In the genomic region with DNA sequence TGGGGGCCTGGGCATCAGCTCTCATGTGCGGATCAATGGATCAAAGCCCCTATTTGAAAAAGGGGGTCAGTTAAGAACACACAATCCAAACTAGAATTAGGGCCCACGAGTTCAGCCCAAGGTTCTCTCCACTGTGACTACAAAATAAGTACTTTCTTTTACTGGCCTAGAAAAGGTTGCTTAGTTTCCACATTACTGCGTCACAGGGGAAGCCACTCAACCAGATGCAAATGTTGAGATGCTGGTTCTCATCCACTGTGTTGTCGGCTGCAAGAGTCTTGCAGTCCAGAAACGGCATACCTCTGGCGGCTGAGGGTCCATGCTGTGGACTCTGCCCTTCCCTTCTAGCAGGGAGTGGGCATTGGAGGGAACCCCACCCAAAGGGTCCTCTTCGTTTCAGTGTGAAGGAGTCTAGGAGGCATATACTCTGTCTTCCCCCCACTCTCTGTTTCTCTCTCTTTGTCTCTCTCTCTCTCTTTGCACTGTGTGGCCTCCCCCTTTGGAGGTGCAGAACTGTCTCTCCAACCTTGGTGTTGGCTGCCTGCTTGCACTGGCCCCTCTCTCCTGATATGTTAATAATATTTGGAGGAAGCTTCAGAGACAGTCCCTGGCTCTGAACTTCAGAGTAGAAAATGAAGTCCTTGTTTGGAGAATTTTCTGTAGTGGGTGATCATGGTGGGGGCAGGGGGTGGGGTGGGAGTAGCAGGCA, we compare ENCODE assay signal across 9 cellular contexts.
DNase-seq lines count a peak whose midpoint lies in the region; ATAC-seq and TF ChIP-seq lines count a peak whose summit lies in the region.
"Had no signal": no experiment of that assay in that cellular context is flagged by ENCODE, and none has a peak within 500 bp of the region (broad histone marks: within the 10 kb centered on the region; RNA-seq: fewer than 3 reads in every experiment).

No MANE protein-coding gene starts in this region.

- H3K79me2 ChIP-seq in osteoblast (ENCODE audit: insufficient read depth, low read length): no peaks in the 10 kb centered on the region

- no peaks in the 10 kb centered on the region for H3K27me3 Mint-ChIP-seq in stimulated activated naive B cell treated with anti-CD40 and anti-IgM and Interleukin-4, amounts not matched to agents 10 μg/mL and 1 μg/mL and 100 μg/mL, for 72 hours

- TF ChIP-seq CTCF in coronary artery (IDR thresholded peaks at IDR 0.05): no peak
- TF ChIP-seq CTCF in osteoblast (IDR thresholded peaks at IDR 0.05; ENCODE audit: extremely low read depth, low read depth, low read length): no peak

- peak overlapping the region; percentile 57 for H3K4me3 ChIP-seq in coronary artery
- no peak overlapping the region for H3K4me3 ChIP-seq in osteoblast (ENCODE audit: insufficient read depth, low read length)

- no peak overlapping the region for H3K4me2 ChIP-seq in osteoblast (ENCODE audit: insufficient read depth, low read length)

- H3K27ac ChIP-seq in coronary artery: peak overlapping the region; percentile 95 to 98
- no peak overlapping the region for H3K27ac ChIP-seq in osteoblast (ENCODE audit: low read depth, low read length)

- DNase-seq in coronary artery (ENCODE audit: low spot score) (no peak), midbrain (lab: John Stamatoyannopoulos, UW) (peak; percentile 63), SKM-1 (lab: John Stamatoyannopoulos, UW; ENCODE audit: unreplicated experiment) (no peak), NCI-H69 (lab: John Stamatoyannopoulos, UW) (no peak), osteoblast (ENCODE audit: insufficient read length, low spot score, missing footprints) (no peak), NCI-H1048 (lab: John Stamatoyannopoulos, UW) (no peak)
- DNase-seq in stimulated activated naive B cell treated with anti-CD40 and anti-IgM and Interleukin-4, amounts not matched to agents 10 μg/mL and 1 μg/mL and 100 μg/mL, for 72 hours: peak; percentile 13
- DNase-seq: T-helper 1 cell had no signal

- H3K36me3 Mint-ChIP-seq in stimulated activated naive B cell treated with anti-CD40 and anti-IgM and Interleukin-4, amounts not matched to agents 10 μg/mL and 1 μg/mL and 100 μg/mL, for 72 hours: peaks cover 0 to 2% of the 10 kb centered on the region in 2 donors

- no peaks in the 10 kb centered on the region for H3K9me3 ChIP-seq in osteoblast (ENCODE audit: low read depth, low read length)

- H3K36me3 ChIP-seq in osteoblast (ENCODE audit: insufficient read depth, low read length): no peaks in the 10 kb centered on the region

- H3K4me1 ChIP-seq in osteoblast (ENCODE audit: insufficient read depth, low read length): peaks cover 12% of the 10 kb centered on the region

- no peaks in the 10 kb centered on the region for H3K27me3 ChIP-seq in osteoblast (ENCODE audit: insufficient read depth, low read length)

- peak; percentile 78 for ATAC-seq in GM19035 (IDR thresholded peaks at IDR 0.05; ENCODE audit: unreplicated experiment)
- ATAC-seq in stimulated activated naive B cell treated with anti-CD40 and anti-IgM and Interleukin-4, amounts not matched to agents 10 μg/mL and 1 μg/mL and 100 μg/mL, for 72 hours (replicated peaks): peak; percentile 82 to 84

- no peaks in the 10 kb centered on the region for H4K20me1 ChIP-seq in osteoblast (ENCODE audit: insufficient read depth, low read length)

- peak overlapping the region; percentile 81 for H3K27ac Mint-ChIP-seq in stimulated activated naive B cell treated with anti-CD40 and anti-IgM and Interleukin-4, amounts not matched to agents 10 μg/mL and 1 μg/mL and 100 μg/mL, for 72 hours

- H3K4me1 Mint-ChIP-seq in stimulated activated naive B cell treated with anti-CD40 and anti-IgM and Interleukin-4, amounts not matched to agents 10 μg/mL and 1 μg/mL and 100 μg/mL, for 72 hours: peaks cover 22 to 45% of the 10 kb centered on the region in 2 donors

- H2AFZ ChIP-seq in osteoblast (ENCODE audit: low read length): no peak overlapping the region

- peaks cover 0 to 1% of the 10 kb centered on the region in 2 donors for H3K9me3 Mint-ChIP-seq in stimulated activated naive B cell treated with anti-CD40 and anti-IgM and Interleukin-4, amounts not matched to agents 10 μg/mL and 1 μg/mL and 100 μg/mL, for 72 hours

- peak overlapping the region; percentile 59 to 72 for H3K4me3 Mint-ChIP-seq in stimulated activated naive B cell treated with anti-CD40 and anti-IgM and Interleukin-4, amounts not matched to agents 10 μg/mL and 1 μg/mL and 100 μg/mL, for 72 hours

Comparison
In these comparisons a context has a peak if more than half of its experiments do, and no peak if none do; other contexts are left out.
1. DNase-seq: peak in midbrain (single experiment) and stimulated activated naive B cell treated with anti-CD40 and anti-IgM and Interleukin-4, amounts not matched to agents 10 μg/mL and 1 μg/mL and 100 μg/mL, for 72 hours (single experiment); none in coronary artery (single experiment), SKM-1 (single experiment), NCI-H69 (single experiment), osteoblast (single experiment) and NCI-H1048 (single experiment).